In the genomic region with DNA sequence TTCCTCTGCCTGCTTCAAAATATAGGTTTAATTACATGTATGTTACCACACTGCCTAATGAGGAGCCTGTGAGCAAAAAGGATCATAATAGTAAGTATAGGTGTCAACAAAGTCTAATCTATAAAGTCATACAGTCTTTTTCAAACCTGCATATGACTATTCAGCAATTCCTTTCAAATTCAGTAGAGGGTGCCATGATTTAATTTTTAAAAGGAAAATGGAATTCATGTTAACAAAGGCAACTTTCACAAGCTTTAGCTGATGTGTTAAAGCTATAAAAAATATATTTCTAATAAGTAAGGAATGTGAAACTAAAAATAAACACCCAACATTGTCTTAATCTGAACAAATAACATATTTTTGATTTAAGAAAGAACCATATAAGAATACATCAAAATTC, we compare ENCODE assay signal across 8 cellular contexts. TPM values are rescaled to one million over a fixed set of nuclear protein-coding genes. Genes with fewer than 3 reads are reported as not detected.
DNase-seq lines count a peak whose midpoint lies in the region; ATAC-seq and TF ChIP-seq lines count a peak whose summit lies in the region.

No MANE protein-coding gene starts in this region.

- CTCF ChIA-PET in activated CD4-positive, alpha-beta T cell treated with anti-CD3 and anti-CD28 coated beads for 36 hours (lab: Charles Lee) = interaction anchor here (0.6 to 10.4 kb wide), 18 partner anchors 9 to 146 kb away, joined by 3 to 160 read pairs (median 6); partner anchors contain the start of gene MPP7

- H3K4me1 ChIP-seq in RWPE2 (ENCODE audit: insufficient read depth, poor library complexity, severe bottlenecking) (peaks cover 30% of the 10 kb centered on the region), tibial nerve (peaks cover 0 to 5% (median 0%) of the 10 kb centered on the region in 4 donors)

- H3K9me3 Mint-ChIP-seq in activated CD4-positive, alpha-beta T cell treated with anti-CD3 and anti-CD28 coated beads for 36 hours (ENCODE audit: low read depth) = no peaks in the 10 kb centered on the region
- H3K9me3 Mint-ChIP-seq in glutamatergic neuron (ENCODE audit: unreplicated experiment) = peaks cover 13% of the 10 kb centered on the region

- DNase-seq in activated CD4-positive, alpha-beta T cell treated with anti-CD3 and anti-CD28 coated beads for 36 hours = no peak
- no peak for DNase-seq in activated CD4-positive, alpha-beta T cell treated with anti-CD3 and anti-CD28 coated beads, Interleukin-2, amount 50 U/mL, for 1 hour
- no peak for DNase-seq in RWPE2 (ENCODE audit: low spot score)
- DNase-seq in glutamatergic neuron = no peak
- DNase-seq in tibial nerve (ENCODE audit: low spot score in 2 of 2) = no peak
- no peak for DNase-seq in NCI-H345 (lab: John Stamatoyannopoulos, UW)
- DNase-seq in caudate nucleus (lab: John Stamatoyannopoulos, UW) = no peak
- no peak for DNase-seq in SK-N-DZ (ENCODE audit: low spot score)

- peaks cover 42% of the 10 kb centered on the region for H3K4me1 Mint-ChIP-seq in activated CD4-positive, alpha-beta T cell treated with anti-CD3 and anti-CD28 coated beads for 36 hours
- H3K4me1 Mint-ChIP-seq in glutamatergic neuron (ENCODE audit: low read depth, unreplicated experiment) = peaks cover 34% of the 10 kb centered on the region

- H3K36me3 ChIP-seq in RWPE2 (ENCODE audit: low read depth) = no peaks in the 10 kb centered on the region
- no peaks in the 10 kb centered on the region for H3K36me3 ChIP-seq in tibial nerve

- H3K36me3 Mint-ChIP-seq in activated CD4-positive, alpha-beta T cell treated with anti-CD3 and anti-CD28 coated beads for 36 hours (ENCODE audit: low read depth) = peaks cover under 1% of the 10 kb centered on the region
- peaks cover 2% of the 10 kb centered on the region for H3K36me3 Mint-ChIP-seq in glutamatergic neuron (ENCODE audit: unreplicated experiment)

- H3K4me3 ChIP-seq in RWPE2 (ENCODE audit: severe bottlenecking) (no peak overlapping the region), tibial nerve (no peak overlapping the region)

- no peaks in the 10 kb centered on the region for H3K27me3 ChIP-seq in RWPE2 (ENCODE audit: insufficient read depth, poor library complexity, severe bottlenecking)
- H3K27me3 ChIP-seq in tibial nerve = no peaks in the 10 kb centered on the region

- intact Hi-C loops in activated CD4-positive, alpha-beta T cell treated with anti-CD3 and anti-CD28 coated beads for 36 hours (cut with DNase I, micrococcal nuclease) = loop anchor here (1.0 to 2.0 kb wide), 3 partner anchors 50 to 132 kb away; partner anchors contain the start of gene MPP7 (in 1 of the 2)

- no peak overlapping the region for H3K27ac ChIP-seq in RWPE2 (ENCODE audit: poor library complexity, severe bottlenecking)
- no peak overlapping the region for H3K27ac ChIP-seq in tibial nerve
- H3K27ac ChIP-seq in caudate nucleus (ENCODE audit: low read depth, low read length) = no peak overlapping the region

- no peaks in the 10 kb centered on the region for H3K27me3 Mint-ChIP-seq in activated CD4-positive, alpha-beta T cell treated with anti-CD3 and anti-CD28 coated beads for 36 hours
- H3K27me3 Mint-ChIP-seq in glutamatergic neuron (ENCODE audit: unreplicated experiment) = peaks cover 4% of the 10 kb centered on the region

- peak; percentile 47 for ATAC-seq in activated CD4-positive, alpha-beta T cell treated with anti-CD3 and anti-CD28 coated beads for 36 hours
- no peak for ATAC-seq in RWPE2 (ENCODE audit: low read depth)

- TF ChIP-seq POLR2A in tibial nerve (IDR thresholded peaks at IDR 0.05) = no peak

- H3K9me3 ChIP-seq in RWPE2 (ENCODE audit: severe bottlenecking) (no peaks in the 10 kb centered on the region), tibial nerve (no peaks in the 10 kb centered on the region)

- H3K4me3 Mint-ChIP-seq in activated CD4-positive, alpha-beta T cell treated with anti-CD3 and anti-CD28 coated beads for 36 hours = no peak overlapping the region
- H3K4me3 Mint-ChIP-seq in glutamatergic neuron (ENCODE audit: unreplicated experiment) = peak overlapping the region; percentile 72

- TF ChIP-seq CTCF in RWPE2 (IDR thresholded peaks at IDR 0.05; ENCODE audit: poor library complexity, severe bottlenecking) (peak; percentile 73), glutamatergic neuron (IDR thresholded peaks at IDR 0.05; ENCODE audit: partially characterized antibody, unreplicated experiment) (peak; percentile 43), tibial nerve (IDR thresholded peaks at IDR 0.05) (peak in 4 of 5 experiments; percentile 23 to 69 (median 56))

- no peak overlapping the region for H3K27ac Mint-ChIP-seq in activated CD4-positive, alpha-beta T cell treated with anti-CD3 and anti-CD28 coated beads for 36 hours
- H3K27ac Mint-ChIP-seq in glutamatergic neuron (ENCODE audit: unreplicated experiment) = peak overlapping the region; percentile 84

- TF ChIP-seq EP300 in tibial nerve (IDR thresholded peaks at IDR 0.05) = no peak

- POLR2A ChIA-PET in activated CD4-positive, alpha-beta T cell treated with anti-CD3 and anti-CD28 coated beads for 36 hours (lab: Charles Lee) = interaction anchor here (0.6 kb wide), 1 partner anchor 50 kb away, joined by 7 read pairs; no protein-coding TSS in a partner anchor

RNA-seq across cellular contexts. Expression of gene MPP7, which starts 52.1 kb away (rescaled TPM):
- 10 to 100 TPM; 10.9 to 11.0 TPM for total RNA-seq in activated CD4-positive, alpha-beta T cell treated with anti-CD3 and anti-CD28 coated beads for 36 hours
- total RNA-seq in glutamatergic neuron (ENCODE audit: unreplicated experiment) (19.0 TPM), tibial nerve (1 to 10 TPM; 1.5 to 8.4 (median 4.3) TPM)
- polyA plus RNA-seq in SK-N-DZ (2014; cell fraction: cytosol; rRNA removed) = 0.10 and 0.63 TPM in 2 replicates
- 0.21 TPM in 1 of 2 replicates, not detected in the other for polyA plus RNA-seq in SK-N-DZ (2014; cell fraction: nucleus; rRNA removed)
